ENCODE assay signal across 8 cellular contexts in the genomic region with DNA sequence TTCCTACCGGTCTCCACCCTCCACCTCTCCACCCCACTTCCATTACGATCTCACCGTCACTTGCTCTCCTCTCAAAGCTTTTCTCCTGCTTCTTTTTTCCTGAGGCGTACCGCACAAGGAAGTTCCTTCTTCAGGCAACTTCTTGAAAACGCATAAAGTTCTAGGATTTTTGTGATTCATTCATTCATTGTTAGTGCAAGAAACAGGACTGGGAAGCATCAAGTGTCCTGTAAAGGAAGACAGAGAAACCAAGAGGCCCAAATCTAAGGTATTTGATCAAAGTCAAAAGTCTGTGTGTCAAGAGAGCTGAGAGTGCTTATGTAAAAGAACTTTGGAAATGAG. TPM values are rescaled to one million over a fixed set of nuclear protein-coding genes. Genes with fewer than 3 reads are reported as not detected.
A peak's percentile ranks its signal among the peaks of the same experiment; 100 is the strongest.
DNase-seq lines count a peak whose midpoint lies in the region; ATAC-seq and TF ChIP-seq lines count a peak whose summit lies in the region.

No MANE protein-coding gene starts in this region.

- peaks cover 15% of the 10 kb centered on the region for H3K4me1 ChIP-seq in SJCRH30
- peaks cover 16 to 26% of the 10 kb centered on the region in 2 experiments for H3K4me1 ChIP-seq in trophoblast cell (ENCODE audit: control insufficient read depth in 1 of 2, insufficient read depth in 2 of 2, low read length in 2 of 2)
- H3K4me1 ChIP-seq in gastroesophageal sphincter = peaks cover 0 to 35% (median 16%) of the 10 kb centered on the region in 3 donors

- H3K27ac ChIP-seq in SJCRH30 (no peak overlapping the region), trophoblast cell (ENCODE audit: low read depth, low read length) (no peak overlapping the region), gastroesophageal sphincter (no peak overlapping the region)

- no peak overlapping the region for H4K8ac ChIP-seq in trophoblast cell (ENCODE audit: low read depth, low read length)

- no peak overlapping the region for H2AFZ ChIP-seq in trophoblast cell (ENCODE audit: insufficient read depth, low read length, poor library complexity)

- WGBS in trophoblast cell (ENCODE audit: extremely low coverage, insufficient coverage, insufficient read length) = no CpG with 5 or more reads among the region's 6 CpGs
- WGBS in gastroesophageal sphincter (ENCODE audit: low coverage in 1 of 2), 2 donors = 72 to 73% methylated on average over 5 to 6 of the region's 6 CpGs

- peak overlapping the region; percentile 6 for H3K4me2 ChIP-seq in trophoblast cell (ENCODE audit: low read length)

- H3K27ac Mint-ChIP-seq in endothelial cell (ENCODE audit: unreplicated experiment) = no peak overlapping the region

- DNase-seq in H7 = no peak
- no peak for DNase-seq in SJCRH30
- DNase-seq in endothelial cell (ENCODE audit: low spot score) = no peak
- DNase-seq in trophoblast cell = peak in 1 of 2 donors; percentile 48
- DNase-seq in retina = no peak
- DNase-seq in HPDE6-E6E7 (ENCODE audit: extremely low spot score) = no peak
- no peak for DNase-seq in HuH-7 (ENCODE audit: low spot score)

- H3K18ac ChIP-seq in trophoblast cell (ENCODE audit: low read length) = no peak overlapping the region

- H3K4me3 ChIP-seq in H7 (ENCODE audit: insufficient read depth, low read depth, low read length) (peak overlapping the region; percentile 94), SJCRH30 (peak overlapping the region; percentile 88), trophoblast cell (ENCODE audit: low read depth, low read length) (no peak overlapping the region), gastroesophageal sphincter (no peak overlapping the region)

- H3K9me3 ChIP-seq in SJCRH30 (replicated peaks) (no peaks in the 10 kb centered on the region), trophoblast cell (ENCODE audit: insufficient read depth, low read depth, low read length) (peaks cover 1% of the 10 kb centered on the region), gastroesophageal sphincter (no peaks in the 10 kb centered on the region)

- H3K36me3 Mint-ChIP-seq in endothelial cell (ENCODE audit: low read depth, unreplicated experiment) = no peaks in the 10 kb centered on the region

- H3K36me3 ChIP-seq in H7 (replicated peaks; ENCODE audit: control insufficient read depth, insufficient read depth, low read length) = peaks cover 13% of the 10 kb centered on the region
- H3K36me3 ChIP-seq in SJCRH30 = peaks cover 14% of the 10 kb centered on the region
- H3K36me3 ChIP-seq in trophoblast cell (ENCODE audit: control insufficient read depth in 1 of 2, insufficient read depth in 2 of 2, low read length in 2 of 2) = no peaks in the 10 kb centered on the region
- no peaks in the 10 kb centered on the region for H3K36me3 ChIP-seq in gastroesophageal sphincter

- H3K4ac ChIP-seq in trophoblast cell (ENCODE audit: low read depth, low read length) = no peak overlapping the region

- no peak for TF ChIP-seq POLR2A in gastroesophageal sphincter (IDR thresholded peaks at IDR 0.05)

- H3K4me3 Mint-ChIP-seq in endothelial cell (ENCODE audit: unreplicated experiment) = peak overlapping the region; percentile 61

- no peak overlapping the region for H2AK5ac ChIP-seq in trophoblast cell (ENCODE audit: low read length)

- H4K91ac ChIP-seq in trophoblast cell (ENCODE audit: low read depth, low read length) = no peak overlapping the region

- no peak for TF ChIP-seq EP300 in gastroesophageal sphincter (IDR thresholded peaks at IDR 0.05)

- ATAC-seq in gastroesophageal sphincter = no peak

- H2BK5ac ChIP-seq in trophoblast cell (ENCODE audit: low read depth, low read length, poor library complexity) = no peak overlapping the region

- no peak overlapping the region for H2BK120ac ChIP-seq in trophoblast cell (ENCODE audit: insufficient read depth, low read length, poor library complexity)

- no peak overlapping the region for H3K14ac ChIP-seq in trophoblast cell (ENCODE audit: low read length)

- no peaks in the 10 kb centered on the region for H3K9me3 Mint-ChIP-seq in endothelial cell (ENCODE audit: unreplicated experiment)

- TF ChIP-seq CTCF in endothelial cell (IDR thresholded peaks at IDR 0.05; ENCODE audit: unreplicated experiment) (no peak), gastroesophageal sphincter (IDR thresholded peaks at IDR 0.05) (no peak)

- no peak overlapping the region for H3K9ac ChIP-seq in trophoblast cell (ENCODE audit: low read length)

- H3K27me3 ChIP-seq in H7 (ENCODE audit: control insufficient read depth, insufficient read depth, low read length) (no peaks in the 10 kb centered on the region; the same call in 1 of the 2 replicates), SJCRH30 (no peaks in the 10 kb centered on the region), trophoblast cell (ENCODE audit: insufficient read depth, low read length) (no peaks in the 10 kb centered on the region), gastroesophageal sphincter (no peaks in the 10 kb centered on the region)

- H3K4me1 Mint-ChIP-seq in endothelial cell (ENCODE audit: unreplicated experiment) = peaks cover 27% of the 10 kb centered on the region

- peaks cover 22% of the 10 kb centered on the region for H3K79me2 ChIP-seq in trophoblast cell (ENCODE audit: control insufficient read depth, insufficient read depth, low read length, poor library complexity)

- H3K79me1 ChIP-seq in trophoblast cell (ENCODE audit: low read length) = peaks cover 20% of the 10 kb centered on the region

- H3K27me3 Mint-ChIP-seq in endothelial cell (ENCODE audit: unreplicated experiment) = peaks cover 14% of the 10 kb centered on the region

- H2BK12ac ChIP-seq in trophoblast cell (ENCODE audit: low read length) = peak overlapping the region; percentile 3

- H4K12ac ChIP-seq in trophoblast cell (ENCODE audit: low read depth, low read length) = no peak overlapping the region

- H3K23ac ChIP-seq in trophoblast cell (ENCODE audit: low read length) = no peak overlapping the region

RNA-seq across cellular contexts. Expression of a gene that starts 1.3 kb away (rescaled TPM):
- 363 and 366 TPM in 2 replicates for total RNA-seq in H7 (2014; rRNA removed; shearing (Covaris generic))
- total RNA-seq in SJCRH30 (2014; rRNA removed; shearing (Covaris generic)) = 169 and 170 TPM in 2 replicates
- total RNA-seq in endothelial cell (ENCODE audit: unreplicated experiment) (180 TPM), gastroesophageal sphincter (10 to 100 TPM in 3 of 4 donors, 1 to 10 TPM in 1; 9.5 to 21.3 (median 18.5) TPM)
- polyA plus RNA-seq in trophoblast cell (2013) = 76.2 and 78.2 TPM in 2 replicates

Comparison
In these comparisons a context has a peak if more than half of its experiments do, and no peak if none do; other contexts are left out.
1. H3K4me3 ChIP-seq: peak in H7 (single experiment) and SJCRH30 (single experiment); none in trophoblast cell (single experiment) and gastroesophageal sphincter (0 of 2).